ENCODE assay signal across 8 cellular contexts in the genomic region with DNA sequence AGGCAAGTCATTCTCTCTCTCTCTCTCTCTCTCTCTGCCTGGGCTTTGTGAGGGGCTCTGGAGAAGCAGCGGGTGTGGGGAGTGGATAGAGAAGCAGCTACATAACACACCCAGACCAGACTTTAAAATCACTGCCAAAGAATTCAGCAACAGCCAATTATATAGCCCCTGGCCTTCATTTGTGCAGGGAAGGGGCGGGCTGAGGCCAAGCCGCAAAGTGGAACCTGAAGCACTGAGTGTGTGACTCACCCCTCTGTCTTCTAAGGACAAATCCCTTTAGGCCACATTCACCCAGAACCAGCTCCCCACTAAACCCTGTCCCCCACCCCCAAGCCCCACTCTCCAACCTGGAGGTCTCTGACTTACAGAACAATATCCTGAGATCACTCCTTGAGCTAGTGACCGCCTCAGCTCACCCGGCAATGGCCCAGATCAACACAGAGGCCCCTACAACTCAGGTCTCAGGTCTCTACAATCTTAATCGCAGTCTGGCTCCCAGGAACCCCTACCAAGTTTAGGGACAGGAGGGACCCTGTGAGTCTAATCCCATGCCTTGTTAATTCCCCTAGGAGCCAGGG. TPM values are rescaled to one million over a fixed set of nuclear protein-coding genes. Genes with fewer than 3 reads are reported as not detected.
A peak's percentile ranks its signal among the peaks of the same experiment; 100 is the strongest.
DNase-seq lines count a peak whose midpoint lies in the region; ATAC-seq and TF ChIP-seq lines count a peak whose summit lies in the region.

No MANE protein-coding gene starts in this region.

- no peaks in the 10 kb centered on the region for H3K27me3 ChIP-seq in upper lobe of right lung

- H3K27ac ChIP-seq in coronary artery (peak overlapping the region; percentile 90 to 99), upper lobe of right lung (peak overlapping the region; percentile 97)

- ATAC-seq in HG03342 (IDR thresholded peaks at IDR 0.05; ENCODE audit: unreplicated experiment) = peak; percentile 23
- ATAC-seq in upper lobe of right lung = peak; percentile 69
- no peak for ATAC-seq in HG02588 (IDR thresholded peaks at IDR 0.05; ENCODE audit: unreplicated experiment)
- ATAC-seq in GM21528 (IDR thresholded peaks at IDR 0.05; ENCODE audit: low FRiP score, unreplicated experiment) = no peak

- H3K4me3 Mint-ChIP-seq in CD14-positive monocyte = peak overlapping the region; percentile 71 to 80
- H3K4me3 Mint-ChIP-seq in T-helper 2 cell treated with Interferon-gamma antibody and Interleukin-4, amounts not matched to agents 5 μg/mL and 100 μg/mL, for 36 hours = peak overlapping the region; percentile 82
- H3K4me3 Mint-ChIP-seq in mesothelial cell of epicardium = peak overlapping the region; percentile 40

- H3K27ac Mint-ChIP-seq in CD14-positive monocyte (peak overlapping the region; percentile 99 to 100 (median 100)), mesothelial cell of epicardium (peak overlapping the region; percentile 98)
- peak overlapping the region; percentile 94 for H3K27ac Mint-ChIP-seq in T-helper 2 cell treated with Interferon-gamma antibody and Interleukin-4, amounts not matched to agents 5 μg/mL and 100 μg/mL, for 36 hours

- H3K4me1 ChIP-seq in upper lobe of right lung = peaks cover 92% of the 10 kb centered on the region

- peak overlapping the region; percentile 95 for H3K4me3 ChIP-seq in coronary artery
- H3K4me3 ChIP-seq in upper lobe of right lung = no peak overlapping the region

- H3K9me3 Mint-ChIP-seq in CD14-positive monocyte (peaks cover 0 to 1% (median 0%) of the 10 kb centered on the region in 7 donors), mesothelial cell of epicardium (no peaks in the 10 kb centered on the region)
- H3K9me3 Mint-ChIP-seq in T-helper 2 cell treated with Interferon-gamma antibody and Interleukin-4, amounts not matched to agents 5 μg/mL and 100 μg/mL, for 36 hours = no peaks in the 10 kb centered on the region

- H3K4me1 Mint-ChIP-seq in CD14-positive monocyte (peaks cover 91% of the 10 kb centered on the region), mesothelial cell of epicardium (peaks cover 91% of the 10 kb centered on the region)
- peaks cover 83% of the 10 kb centered on the region for H3K4me1 Mint-ChIP-seq in T-helper 2 cell treated with Interferon-gamma antibody and Interleukin-4, amounts not matched to agents 5 μg/mL and 100 μg/mL, for 36 hours (ENCODE audit: low read depth)

- H3K27me3 Mint-ChIP-seq in CD14-positive monocyte (ENCODE audit: low read depth in 3 of 3) (peaks cover 0 to 3% (median 0%) of the 10 kb centered on the region in 3 donors), mesothelial cell of epicardium (ENCODE audit: low read depth) (no peaks in the 10 kb centered on the region)
- no peaks in the 10 kb centered on the region for H3K27me3 Mint-ChIP-seq in T-helper 2 cell treated with Interferon-gamma antibody and Interleukin-4, amounts not matched to agents 5 μg/mL and 100 μg/mL, for 36 hours (ENCODE audit: low read depth)

- DNase-seq in CD14-positive monocyte (ENCODE audit: low spot score) = peak; percentile 87
- peak; percentile 46 for DNase-seq in T-helper 2 cell treated with Interferon-gamma antibody and Interleukin-4, amounts not matched to agents 5 μg/mL and 100 μg/mL, for 36 hours (ENCODE audit: low spot score)
- peak; percentile 86 for DNase-seq in coronary artery (ENCODE audit: low spot score)
- DNase-seq in mesothelial cell of epicardium (ENCODE audit: low spot score in 2 of 2, unreplicated experiment in 2 of 2) = no peak
- DNase-seq in upper lobe of right lung = peak; percentile 87

- TF ChIP-seq CTCF in CD14-positive monocyte (IDR thresholded peaks at IDR 0.05) = no peak
- no peak for TF ChIP-seq CTCF in coronary artery (IDR thresholded peaks at IDR 0.05)
- TF ChIP-seq CTCF in mesothelial cell of epicardium (IDR thresholded peaks at IDR 0.05; ENCODE audit: unreplicated experiment) = no peak
- TF ChIP-seq CTCF in upper lobe of right lung (IDR thresholded peaks at IDR 0.05) = no peak

- intact Hi-C loops in CD14-positive monocyte (cut with micrococcal nuclease) = loop anchor here in 1 of 2 donors (10.0 kb wide), 1 partner anchor 104 kb away; the partner anchor contains the start of genes BAG1 and CHMP5
- intact Hi-C loops in upper lobe of right lung (cut with DNase I) = no loop called here

- no peaks in the 10 kb centered on the region for H3K9me3 ChIP-seq in upper lobe of right lung

- peaks cover 21 to 36% of the 10 kb centered on the region in 2 donors for H3K36me3 Mint-ChIP-seq in CD14-positive monocyte
- H3K36me3 Mint-ChIP-seq in T-helper 2 cell treated with Interferon-gamma antibody and Interleukin-4, amounts not matched to agents 5 μg/mL and 100 μg/mL, for 36 hours (ENCODE audit: low read depth) = peaks cover 14% of the 10 kb centered on the region
- no peaks in the 10 kb centered on the region for H3K36me3 Mint-ChIP-seq in mesothelial cell of epicardium

- H3K36me3 ChIP-seq in upper lobe of right lung = no peaks in the 10 kb centered on the region

RNA-seq across cellular contexts. Expression of gene B4GALT1, which starts 6.0 kb away (rescaled TPM):
- 10 to 100 TPM; 27.6 to 38.6 TPM for polyA plus RNA-seq in CD14-positive monocyte
- total RNA-seq in mesothelial cell of epicardium (78.3 to 81.4 TPM (median 78.9 TPM) in 3 replicates), upper lobe of right lung (80.1 TPM)

Comparison
In these comparisons a context has a peak if more than half of its experiments do, and no peak if none do; other contexts are left out.
1. DNase-seq: peak in CD14-positive monocyte (single experiment), T-helper 2 cell treated with Interferon-gamma antibody and Interleukin-4, amounts not matched to agents 5 μg/mL and 100 μg/mL, for 36 hours (single experiment), coronary artery (single experiment) and upper lobe of right lung (single experiment); none in mesothelial cell of epicardium (0 of 2).
2. ATAC-seq: peak in HG03342 (single experiment) and upper lobe of right lung (single experiment); none in HG02588 (single experiment) and GM21528 (single experiment).
3. Peak in every context shown above with its lines, with median percentiles within 50 percentile points of each other: H3K27ac Mint-ChIP-seq and H3K4me3 Mint-ChIP-seq.